17 cellular contexts compared by ENCODE assay signal in genomic region chr22:35205956-35206355, GRCh38. TPM values are rescaled to one million over a fixed set of nuclear protein-coding genes. Genes with fewer than 3 reads are reported as not detected.
DNase-seq lines count a peak whose midpoint lies in the region; ATAC-seq and TF ChIP-seq lines count a peak whose summit lies in the region.
"Had no signal": no experiment of that assay in that cellular context is flagged by ENCODE, and none has a peak within 500 bp of the region (broad histone marks: within the 10 kb centered on the region; RNA-seq: fewer than 3 reads in every experiment).

No MANE protein-coding gene starts in this region.

- H3K9me3 ChIP-seq in GM23248 (ENCODE audit: low read depth), result no peaks in the 10 kb centered on the region

- no peak overlapping the region for H3K4me2 ChIP-seq in GM23248 (ENCODE audit: unreplicated experiment)

- no peak overlapping the region for H2AFZ ChIP-seq in GM23248

- in situ Hi-C loops in GM23248 (cut with MboI), result no loop called here

- WGBS in GM23248 (ENCODE audit: low coverage in 1 of 2, low lambda C conversion rate in 2 of 2, missing lambda C conversion rate in 2 of 2), 2 experiments, result 34 to 38% methylated on average over 5 of the region's 5 CpGs

- H4K20me1 ChIP-seq in GM23248 (ENCODE audit: insufficient read depth), result no peaks in the 10 kb centered on the region

- DNase-seq in GM23248 (peak; percentile 41), NCI-H2227 (lab: John Stamatoyannopoulos, UW; ENCODE audit: unreplicated experiment) (peak; percentile 66), epithelial cell of esophagus (ENCODE audit: low read depth) (peak; percentile 33), neural crest cell (ENCODE audit: low read depth, low spot score) (no peak), DMS153 treated with DMSO at 0.1 percent for 48 hours (lab: John Stamatoyannopoulos, UW; ENCODE audit: unreplicated experiment) (no peak), Calu3 (no peak)
- DNase-seq: activated CD8-positive, alpha-beta memory T cell treated with anti-CD3 and anti-CD28 coated beads for 24 hours; C1 segment of cervical spinal cord; DMS79; NCI-H510A treated with DMSO at 0.1 percent for 48 hours; PC-3; posterior cingulate gyrus; SW 1271 had no signal

- no peaks in the 10 kb centered on the region for H3K9me2 ChIP-seq in GM23248 (ENCODE audit: insufficient read depth)

- H3K4me1 ChIP-seq in GM23248 (ENCODE audit: insufficient read depth), result no peaks in the 10 kb centered on the region

- H3K27ac Mint-ChIP-seq in neural crest cell (ENCODE audit: unreplicated experiment) (peak overlapping the region; percentile 52), Calu3 (ENCODE audit: unreplicated experiment) (no peak overlapping the region)

- H3K4me3 Mint-ChIP-seq in neural crest cell (no peak overlapping the region), Calu3 (ENCODE audit: low read depth, unreplicated experiment) (no peak overlapping the region)

- H3K36me3 ChIP-seq in GM23248 (ENCODE audit: low read depth), result no peaks in the 10 kb centered on the region

- TF ChIP-seq CTCF in epithelial cell of esophagus (IDR thresholded peaks at IDR 0.05; ENCODE audit: insufficient read depth, low read depth, low read length, missing control alignments) (no peak), neural crest cell (conservative IDR thresholded peaks at IDR 0.05) (no peak), Calu3 (IDR thresholded peaks at IDR 0.05; ENCODE audit: unreplicated experiment) (no peak)

- H3K9ac ChIP-seq in GM23248, result no peak overlapping the region

- H3K27ac ChIP-seq in GM23248, result no peak overlapping the region
- H3K27ac ChIP-seq: VCaP had no signal

- no peaks in the 10 kb centered on the region for H3K9me3 Mint-ChIP-seq in neural crest cell
- peaks cover 2% of the 10 kb centered on the region for H3K9me3 Mint-ChIP-seq in Calu3 (ENCODE audit: low read depth, unreplicated experiment)

- H3K36me3 Mint-ChIP-seq in neural crest cell (ENCODE audit: low read depth) (no peaks in the 10 kb centered on the region), Calu3 (ENCODE audit: insufficient read depth, unreplicated experiment) (no peaks in the 10 kb centered on the region)

- peaks cover 2% of the 10 kb centered on the region for H3K27me3 Mint-ChIP-seq in neural crest cell (ENCODE audit: low read depth)
- H3K27me3 Mint-ChIP-seq in Calu3 (ENCODE audit: unreplicated experiment), result peaks cover 64% of the 10 kb centered on the region

- H3K4me3 ChIP-seq in GM23248 (no peak overlapping the region), epithelial cell of esophagus (ENCODE audit: low read length) (no peak overlapping the region)

- H3F3A ChIP-seq in GM23248 (ENCODE audit: insufficient read depth), result no peaks in the 10 kb centered on the region

- intact Hi-C loops in Calu3 (cut with micrococcal nuclease; ENCODE audit: unreplicated experiment), result no loop called here

- no peak for ATAC-seq in GM18868 (IDR thresholded peaks at IDR 0.05; ENCODE audit: unreplicated experiment)
- no peak for ATAC-seq in HG02610 (IDR thresholded peaks at IDR 0.05; ENCODE audit: unreplicated experiment)
- ATAC-seq: HCT116, PC-3 had no signal

- no TSS peak for BruUV-seq in Calu3 (replicated peaks; lab: Mats Ljungman, UMichigan)

- CTCF ChIA-PET in Calu3 (lab: Charles Lee), result interaction anchor here (0.6 kb wide), 1 partner anchor 9 kb away, joined by 3 read pairs; no protein-coding TSS in a partner anchor

- H3K27me3 ChIP-seq in GM23248 (replicated peaks; ENCODE audit: insufficient read depth), result peaks cover 20% of the 10 kb centered on the region

- no peaks in the 10 kb centered on the region for H3K79me2 ChIP-seq in GM23248 (ENCODE audit: insufficient read depth)

- H3K4me1 Mint-ChIP-seq in neural crest cell, result peaks cover 6% of the 10 kb centered on the region
- no peaks in the 10 kb centered on the region for H3K4me1 Mint-ChIP-seq in Calu3 (ENCODE audit: low read depth, unreplicated experiment)

RNA-seq across cellular contexts. Expression of gene HMGXB4, which starts 51.3 kb away (rescaled TPM):
- total RNA-seq in GM23248 (2014; rRNA removed; shearing (Covaris generic)), result 10.2 and 12.4 TPM in 2 replicates
- polyA plus RNA-seq in GM23248 (2016; fragmentation: Nextera tagmentation; extraction: Ambion mirVana), result 17.1 and 17.8 TPM in 2 replicates
- total RNA-seq in neural crest cell, result 44.6 and 44.7 TPM in 2 replicates
- 37.5 and 42.7 TPM in 2 replicates for total RNA-seq in Calu3 (2022)

Comparison
In these comparisons a context has a peak if more than half of its experiments do, and no peak if none do; other contexts are left out.
1. DNase-seq: peak in GM23248 (single experiment), NCI-H2227 (single experiment) and epithelial cell of esophagus (single experiment); none in neural crest cell (single experiment), DMS153 treated with DMSO at 0.1 percent for 48 hours (single experiment) and Calu3 (single experiment).